Comparison of ENCODE assay signal across 8 cellular contexts in genomic region chr17:55845385-55845784, GRCh38.
DNase-seq lines count a peak whose midpoint lies in the region; ATAC-seq and TF ChIP-seq lines count a peak whose summit lies in the region.

No MANE protein-coding gene starts in this region.

- CTCF ChIA-PET in AG04450 (lab: Charles Lee), result interaction anchor here (0.5 to 1.4 kb wide), 8 partner anchors 204 to 871 kb away, joined by 3 to 8 read pairs (median 4); no protein-coding TSS in a partner anchor

- peaks cover 2% of the 10 kb centered on the region for H3K27me3 ChIP-seq in AG04450 (ENCODE audit: control insufficient read depth, insufficient read depth, low read length)
- no peaks in the 10 kb centered on the region for H3K27me3 ChIP-seq in H7 (ENCODE audit: control insufficient read depth, insufficient read depth, low read length)
- H3K27me3 ChIP-seq in iPS-18a (ENCODE audit: control insufficient read depth, insufficient read depth, low read length), result no peaks in the 10 kb centered on the region

- no peaks in the 10 kb centered on the region for H3K36me3 ChIP-seq in H7 (replicated peaks; ENCODE audit: control insufficient read depth, insufficient read depth, low read length)
- no peaks in the 10 kb centered on the region for H3K36me3 ChIP-seq in iPS-18a (ENCODE audit: control insufficient read depth, low read depth, low read length)

- POLR2A ChIA-PET in AG04450 (lab: Yijun Ruan, JAX), result no interaction called here

- in situ Hi-C loops in astrocyte of the cerebellum (cut with HindIII; ENCODE audit: low sequenced_read_pairs), result no loop called here

- H3K4me3 ChIP-seq in AG04450 (ENCODE audit: low read depth, low read length) (peak overlapping the region; percentile 22; the same call in 1 of the 2 replicates), H7 (ENCODE audit: insufficient read depth, low read depth, low read length) (peak overlapping the region; percentile 39), astrocyte of the cerebellum (ENCODE audit: low read depth, low read length) (peak overlapping the region; percentile 25), iPS-18a (ENCODE audit: low read length) (peak overlapping the region; percentile 67)

- TF ChIP-seq CTCF in AG04450 (IDR thresholded peaks at IDR 0.05; ENCODE audit: low read depth, low read length), result peak; percentile 67
- TF ChIP-seq CTCF in astrocyte of the cerebellum (IDR thresholded peaks at IDR 0.05; ENCODE audit: low read depth, low read length, missing control alignments), result peak; percentile 74

- H3K27ac ChIP-seq in AG04450 (ENCODE audit: low read depth, low read length) (no peak overlapping the region), iPS-18a (ENCODE audit: low read length) (no peak overlapping the region)

- H3K4me1 ChIP-seq in iPS-18a (ENCODE audit: control insufficient read depth, low read depth, low read length), result peaks cover 4% of the 10 kb centered on the region

- no peak for ATAC-seq in HG03039 (IDR thresholded peaks at IDR 0.05; ENCODE audit: unreplicated experiment)

- H3K9ac ChIP-seq in iPS-18a (ENCODE audit: low read length), result peak overlapping the region; percentile 50

- no peaks in the 10 kb centered on the region for H3K9me3 ChIP-seq in AG04450 (ENCODE audit: control insufficient read depth, insufficient read depth, low read length)
- H3K9me3 ChIP-seq in iPS-18a (ENCODE audit: control insufficient read depth, low read depth, low read length), result no peaks in the 10 kb centered on the region

- no peak for DNase-seq in AG04450 (ENCODE audit: low read depth, low spot score)
- DNase-seq in H7, result peak; percentile 85
- DNase-seq in astrocyte of the cerebellum (ENCODE audit: low read depth), result peak; percentile 3
- peak; percentile 10 for DNase-seq in stimulated activated CD4-positive, alpha-beta T cell treated with anti-CD3 and anti-CD28 coated beads, Interleukin-1b, Interleukin-23, amount 100 ng/mL, for 48 hours
- DNase-seq in activated CD4-positive, CD25-positive, alpha-beta regulatory T cell treated with anti-CD3 and anti-CD28 coated beads, Interleukin-2, amount 50 U/mL, for 72 hours, result no peak
- no peak for DNase-seq in DMS153 treated with DMSO at 0.1 percent for 48 hours (lab: John Stamatoyannopoulos, UW; ENCODE audit: unreplicated experiment)

Comparison
In these comparisons a context has a peak if more than half of its experiments do, and no peak if none do; other contexts are left out.
1. DNase-seq: peak in H7 (single experiment), astrocyte of the cerebellum (single experiment) and stimulated activated CD4-positive, alpha-beta T cell treated with anti-CD3 and anti-CD28 coated beads, Interleukin-1b, Interleukin-23, amount 100 ng/mL, for 48 hours (single experiment); none in AG04450 (single experiment), activated CD4-positive, CD25-positive, alpha-beta regulatory T cell treated with anti-CD3 and anti-CD28 coated beads, Interleukin-2, amount 50 U/mL, for 72 hours (single experiment) and DMS153 treated with DMSO at 0.1 percent for 48 hours (single experiment).
2. Peak in every context shown above with its lines, with median percentiles within 50 percentile points of each other: H3K4me3 ChIP-seq.